Comparison of ENCODE assay signal across 27 cellular contexts in genomic region chr12:11865835-11866234, GRCh38.
"Had no signal": no experiment of that assay in that cellular context is flagged by ENCODE, and none has a peak within 500 bp of the region (broad histone marks: within the 10 kb centered on the region; RNA-seq: fewer than 3 reads in every experiment).

No MANE protein-coding gene starts in this region.

- H3K36me3 ChIP-seq: WERI-Rb-1 had no signal

- DNase-seq: activated CD4-positive, alpha-beta memory T cell treated with anti-CD3 and anti-CD28 coated beads, Interleukin-2, amount 10 ng/mL, durations not matched to agents 7 days and 5 days; activated CD4-positive, CD25-positive, alpha-beta regulatory T cell; activated CD8-positive, alpha-beta memory T cell treated with anti-CD3 and anti-CD28 coated beads, Interleukin-2, amount 10 ng/mL, durations not matched to agents 7 days and 5 days; activated CD8-positive, alpha-beta memory T cell treated with anti-CD3 and anti-CD28 coated beads, Interleukin-2, amount 50 U/mL, for 48 hours; activated gamma-delta T cell; activated naive CD4-positive, alpha-beta T cell treated with Interleukin-2 at 50 U/mL for 16 hours; activated naive CD8-positive, alpha-beta T cell treated with anti-CD3 and anti-CD28 coated beads, Interleukin-2, amount 10 ng/mL, durations not matched to agents 7 days and 5 days; activated T-cell treated with anti-CD3 and anti-CD28 coated beads, Interleukin-2, amount 50 U/mL, for 48 hours; body of pancreas; Karpas-422; KBM-7; NCI-H1105; NCI-H1417 treated with DMSO at 0.1 percent for 48 hours; NCI-H1930; NCI-H2081 treated with DMSO at 0.1 percent for 48 hours; NCI-H345; NCI-H524 treated with DMSO at 0.1 percent for 48 hours; PC-3; Peyer's patch; RPMI8226; SHP77 treated with DMSO at 0.1 percent for 48 hours; SW 1271; T1000; WERI-Rb-1 had no signal

- ATAC-seq: activated CD8-positive, alpha-beta memory T cell treated with anti-CD3 and anti-CD28 coated beads, Interleukin-2, amount 10 ng/mL, durations not matched to agents 7 days and 5 days; body of pancreas; PC-3 had no signal

- H3K27me3 Mint-ChIP-seq: activated CD4-positive, alpha-beta memory T cell treated with anti-CD3 and anti-CD28 coated beads, Interleukin-2, amount 10 ng/mL, durations not matched to agents 7 days and 5 days; activated CD8-positive, alpha-beta memory T cell treated with anti-CD3 and anti-CD28 coated beads, Interleukin-2, amount 10 ng/mL, durations not matched to agents 7 days and 5 days; activated naive CD4-positive, alpha-beta T cell treated with anti-CD3 and anti-CD28 coated beads, Interleukin-2, amount 50 U/mL, for 24 hours; activated naive CD8-positive, alpha-beta T cell treated with anti-CD3 and anti-CD28 coated beads, Interleukin-2, amount 10 ng/mL, durations not matched to agents 7 days and 5 days had no signal

- H3K27ac ChIP-seq: body of pancreas, breast epithelium, Peyer's patch, WERI-Rb-1 had no signal

- H3K27ac Mint-ChIP-seq: activated CD4-positive, alpha-beta memory T cell treated with anti-CD3 and anti-CD28 coated beads, Interleukin-2, amount 10 ng/mL, durations not matched to agents 7 days and 5 days; activated CD8-positive, alpha-beta memory T cell treated with anti-CD3 and anti-CD28 coated beads, Interleukin-2, amount 10 ng/mL, durations not matched to agents 7 days and 5 days; activated naive CD4-positive, alpha-beta T cell treated with anti-CD3 and anti-CD28 coated beads, Interleukin-2, amount 50 U/mL, for 24 hours; activated naive CD8-positive, alpha-beta T cell treated with anti-CD3 and anti-CD28 coated beads, Interleukin-2, amount 10 ng/mL, durations not matched to agents 7 days and 5 days; activated T-helper 2 cell treated with anti-CD3 and anti-CD28 coated beads, Interferon-gamma antibody, Interleukin-2, Interleukin-4, amounts not matched to agents 10 μg/mL and 5 μg/mL and 100 μg/mL, durations not matched to agents 14 hours and 24 hours and 36 hours had no signal

- H3K4me3 Mint-ChIP-seq: activated CD4-positive, alpha-beta memory T cell treated with anti-CD3 and anti-CD28 coated beads, Interleukin-2, amount 10 ng/mL, durations not matched to agents 7 days and 5 days; activated CD8-positive, alpha-beta memory T cell treated with anti-CD3 and anti-CD28 coated beads, Interleukin-2, amount 10 ng/mL, durations not matched to agents 7 days and 5 days; activated naive CD4-positive, alpha-beta T cell treated with anti-CD3 and anti-CD28 coated beads, Interleukin-2, amount 50 U/mL, for 24 hours; activated naive CD8-positive, alpha-beta T cell treated with anti-CD3 and anti-CD28 coated beads, Interleukin-2, amount 10 ng/mL, durations not matched to agents 7 days and 5 days had no signal

- H3K9me3 ChIP-seq: body of pancreas had no signal

- H3K4me3 ChIP-seq: body of pancreas, breast epithelium, Peyer's patch had no signal
